In genomic region chrX:47960400-47960799, GRCh38 we compare ENCODE assay signal across 22 cellular contexts. TPM values are rescaled to one million over a fixed set of nuclear protein-coding genes. Genes with fewer than 3 reads are reported as not detected.
"Had no signal": no experiment of that assay in that cellular context is flagged by ENCODE, and none has a peak within 500 bp of the region (broad histone marks: within the 10 kb centered on the region; RNA-seq: fewer than 3 reads in every experiment).

No MANE protein-coding gene starts in this region.

- H3K9me3 ChIP-seq: body of pancreas, colonic mucosa, left lung, uterus had no signal

- H3K4me1 Mint-ChIP-seq: activated CD4-positive, alpha-beta T cell treated with anti-CD3 and anti-CD28 coated beads, Interleukin-2, amount 10 ng/mL, durations not matched to agents 7 days and 5 days; nephron had no signal

- H3K27me3 ChIP-seq: body of pancreas, colonic mucosa, esophagus muscularis mucosa, hepatocyte, left lung, tibial artery, uterus had no signal

- H3K27ac Mint-ChIP-seq: activated CD4-positive, alpha-beta T cell treated with anti-CD3 and anti-CD28 coated beads, Interleukin-2, amount 10 ng/mL, durations not matched to agents 7 days and 5 days; activated naive CD4-positive, alpha-beta T cell treated with anti-CD3 and anti-CD28 coated beads, Interleukin-2, amount 50 U/mL, for 72 hours; activated T-cell treated with anti-CD3 and anti-CD28 coated beads, Interleukin-2, amount 50 U/mL, for 72 hours; nephron; WTC11 had no signal

- H3K4me3 Mint-ChIP-seq: activated CD4-positive, alpha-beta T cell treated with anti-CD3 and anti-CD28 coated beads, Interleukin-2, amount 10 ng/mL, durations not matched to agents 7 days and 5 days; activated T-cell treated with anti-CD3 and anti-CD28 coated beads, Interleukin-2, amount 50 U/mL, for 72 hours; nephron; WTC11 had no signal

- H3K36me3 ChIP-seq: colonic mucosa, esophagus muscularis mucosa, left lung, tibial artery, uterus had no signal

- H3K4me1 ChIP-seq: body of pancreas, colonic mucosa, esophagus muscularis mucosa, left lung, tibial artery, uterus had no signal

- H3K27ac ChIP-seq: body of pancreas, colonic mucosa, esophagus muscularis mucosa, hepatocyte, left lung, skin epidermis, tibial artery, uterus had no signal

- H3K27me3 Mint-ChIP-seq: activated CD4-positive, alpha-beta T cell treated with anti-CD3 and anti-CD28 coated beads, Interleukin-2, amount 10 ng/mL, durations not matched to agents 7 days and 5 days had no signal

- H3K4me3 ChIP-seq: body of pancreas, colonic mucosa, esophagus muscularis mucosa, hepatocyte, left lung, skin epidermis, tibial artery, uterus had no signal

- ATAC-seq: activated naive CD4-positive, alpha-beta T cell treated with anti-CD3 and anti-CD28 coated beads, Interleukin-2, amount 50 U/mL, for 72 hours; activated T-cell treated with anti-CD3 and anti-CD28 coated beads, Interleukin-2, amount 50 U/mL, for 72 hours; body of pancreas; left lung; WTC11 had no signal

- DNase-seq: activated CD4-positive, alpha-beta T cell treated with anti-CD3 and anti-CD28 coated beads, Interleukin-2, amount 10 ng/mL, durations not matched to agents 7 days and 5 days; activated CD8-positive, alpha-beta memory T cell treated with anti-CD3 and anti-CD28 coated beads, Interleukin-2, amount 50 U/mL, for 48 hours; activated gamma-delta T cell; activated T-cell treated with anti-CD3 and anti-CD28 coated beads, Interleukin-2, amount 50 U/mL, for 72 hours; central memory CD4-positive, alpha-beta T cell; colonic mucosa; kidney; left lung; mammary epithelial cell; occipital lobe; stimulated activated CD4-positive, alpha-beta T cell treated with anti-CD3 and anti-CD28 coated beads, Interleukin-15, amount 100 ng/mL, for 24 hours; stimulated activated CD4-positive, alpha-beta T cell treated with anti-CD3 and anti-CD28 coated beads, Interleukin-4, amount 100 ng/mL, for 24 hours; stimulated activated naive CD4-positive, alpha-beta T cell; tibial artery; uterus had no signal

RNA-seq across cellular contexts. Expression of gene SPACA5, which starts 46.4 kb away (rescaled TPM):
- polyA plus RNA-seq: hepatocyte, mammary epithelial cell had no signal
